ENCODE assay signal across 13 cellular contexts in genomic region chr12:120039711-120040110, GRCh38. TPM values are rescaled to one million over a fixed set of nuclear protein-coding genes. Genes with fewer than 3 reads are reported as not detected.
"Had no signal": no experiment of that assay in that cellular context is flagged by ENCODE, and none has a peak within 500 bp of the region (broad histone marks: within the 10 kb centered on the region; RNA-seq: fewer than 3 reads in every experiment).

No MANE protein-coding gene starts in this region.

- H3K27ac ChIP-seq: colonic mucosa had no signal

- H3K36me3 Mint-ChIP-seq: type B pancreatic cell had no signal

- H3K4me3 Mint-ChIP-seq: activated CD8-positive, alpha-beta T cell treated with anti-CD3 and anti-CD28 coated beads for 36 hours; activated naive CD8-positive, alpha-beta T cell; nephron progenitor cell; stimulated activated naive CD8-positive, alpha-beta T cell treated with anti-CD3 and anti-CD28 coated beads, Interleukin-15, amount 100 ng/mL, for 72 hours; type B pancreatic cell had no signal

- H3K4me1 ChIP-seq: colonic mucosa had no signal

- H3K36me3 ChIP-seq: colonic mucosa had no signal

- ATAC-seq: activated CD8-positive, alpha-beta T cell treated with anti-CD3 and anti-CD28 coated beads for 36 hours; esophagus mucosa; stimulated activated naive CD8-positive, alpha-beta T cell treated with anti-CD3 and anti-CD28 coated beads, Interleukin-15, amount 100 ng/mL, for 72 hours had no signal

- DNase-seq: activated CD4-positive, alpha-beta T cell treated with anti-CD3 and anti-CD28 coated beads for 48 hours; activated CD8-positive, alpha-beta T cell treated with anti-CD3 and anti-CD28 coated beads for 36 hours; activated gamma-delta T cell treated with Interleukin-2 at 50 U/mL for 16 hours; activated T-cell treated with anti-CD3 and anti-CD28 coated beads, Interleukin-2, amount 50 U/mL, for 48 hours; amniotic stem cell; colonic mucosa; nephron progenitor cell; stimulated activated CD4-positive, alpha-beta T cell treated with anti-CD3 and anti-CD28 coated beads, Interleukin-1b, Interleukin-23, amount 100 ng/mL, for 48 hours; stimulated activated naive CD8-positive, alpha-beta T cell treated with anti-CD3 and anti-CD28 coated beads, Interleukin-15, amount 100 ng/mL, for 72 hours had no signal

- H3K27me3 Mint-ChIP-seq: activated CD8-positive, alpha-beta T cell treated with anti-CD3 and anti-CD28 coated beads for 36 hours; activated naive CD8-positive, alpha-beta T cell; stimulated activated naive CD8-positive, alpha-beta T cell treated with anti-CD3 and anti-CD28 coated beads, Interleukin-15, amount 100 ng/mL, for 72 hours; type B pancreatic cell had no signal

- H3K27ac Mint-ChIP-seq: activated CD8-positive, alpha-beta T cell treated with anti-CD3 and anti-CD28 coated beads for 36 hours; activated naive CD8-positive, alpha-beta T cell; nephron progenitor cell; type B pancreatic cell had no signal

- H3K27me3 ChIP-seq: colonic mucosa had no signal

- H3K9me3 Mint-ChIP-seq: nephron progenitor cell; stimulated activated naive CD8-positive, alpha-beta T cell treated with anti-CD3 and anti-CD28 coated beads, Interleukin-15, amount 100 ng/mL, for 72 hours; type B pancreatic cell had no signal

- H3K9me3 ChIP-seq: colonic mucosa had no signal

- H3K4me3 ChIP-seq: colonic mucosa had no signal

RNA-seq across cellular contexts. Expression of gene BICDL1, which starts 50.7 kb away (rescaled TPM):
- total RNA-seq: osteocyte had no signal
